In the genomic region with DNA sequence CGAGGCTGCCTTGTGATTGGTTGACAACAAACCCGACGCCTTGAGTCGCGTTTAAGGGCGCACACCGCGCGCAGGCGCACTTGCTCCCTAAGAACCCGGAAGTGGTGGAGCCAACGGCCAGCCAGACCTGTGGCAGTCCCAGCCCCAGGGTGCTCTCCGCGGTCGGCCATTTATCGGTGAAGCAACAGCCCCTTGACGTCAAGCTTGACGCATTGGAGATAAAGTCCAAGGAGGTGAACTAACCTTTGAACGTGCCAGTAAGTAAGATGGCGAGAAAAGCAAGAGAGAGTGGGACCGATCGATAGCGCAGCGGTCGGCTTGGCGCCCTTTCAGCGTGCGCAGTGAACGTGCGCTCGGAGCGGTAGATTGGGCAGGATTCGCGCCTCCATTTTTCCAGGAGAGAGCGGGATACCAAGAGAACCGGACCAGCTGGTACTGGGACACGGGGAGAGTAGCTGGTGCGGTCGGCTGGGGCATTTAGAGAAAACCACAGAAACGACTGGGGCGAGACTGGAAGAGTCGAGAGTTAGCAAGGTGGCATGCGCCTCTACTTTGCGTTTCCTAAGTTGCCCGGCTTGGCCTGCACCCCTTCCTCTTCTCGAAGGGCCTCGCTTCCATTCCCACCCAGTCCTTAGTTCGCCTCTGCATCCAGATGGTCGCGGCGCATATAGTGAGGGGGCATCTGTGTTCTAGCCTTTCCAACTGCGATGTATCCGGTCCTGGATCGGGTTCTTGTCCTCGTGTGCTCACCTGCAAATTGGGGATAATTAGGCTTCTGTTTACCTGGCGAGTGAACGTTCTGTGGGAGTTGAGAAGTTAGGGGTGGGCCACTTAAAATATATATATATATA, we compare ENCODE assay signal across 8 cellular contexts. TPM values are rescaled to one million over a fixed set of nuclear protein-coding genes. Genes with fewer than 3 reads are reported as not detected.
DNase-seq lines count a peak whose midpoint lies in the region; ATAC-seq, FAIRE-seq and TF ChIP-seq lines count a peak whose summit lies in the region.

A gene (plus strand): TSS at position 364 of the 851 bp plus-strand sequence. CDS start 2,908 bp downstream, outside the sequence.

- H3K27ac ChIP-seq in IMR-90 (ENCODE audit: insufficient read depth, low read length) = peak within 1 kb of the TSS; percentile 83

- H3K4ac ChIP-seq in IMR-90 (ENCODE audit: low read depth, low read length) = peak within 1 kb of the TSS; percentile 94

- TF ChIP-seq CTCF in D721Med (IDR thresholded peaks at IDR 0.05; ENCODE audit: insufficient read depth, missing control alignments) (no peak), IMR-90 (conservative IDR thresholded peaks at IDR 0.05; ENCODE audit: low read depth, low read length) (no peak), epithelial cell of esophagus (IDR thresholded peaks at IDR 0.05; ENCODE audit: insufficient read depth, low read depth, low read length, missing control alignments) (no peak)

- H2BK20ac ChIP-seq in IMR-90 (ENCODE audit: low read depth, low read length) = no peak within 1 kb of the TSS

- ATAC-seq in GM21528 (IDR thresholded peaks at IDR 0.05; ENCODE audit: low FRiP score, unreplicated experiment) (peak; percentile 96), IMR-90 (ENCODE audit: low read depth) (peak; percentile 97)

- H3K4me1 ChIP-seq in IMR-90 (ENCODE audit: control insufficient read depth, insufficient read depth, low read length) (peaks cover 2% of the 10 kb centered on the region; the same call in 1 of the 2 replicates), mononuclear cell (ENCODE audit: insufficient read depth, low read length) (peaks cover 24% of the 10 kb centered on the region)

- TF ChIP-seq POLR2A in IMR-90 (IDR thresholded peaks at IDR 0.05; ENCODE audit: low read depth, low read length) = no peak; the same call in 1 of the 2 replicates

- dilution Hi-C loops in IMR-90 (cut with HindIII; ENCODE audit: low sequenced_read_pairs, unreplicated experiment) = no loop called here

- H3K9me3 ChIP-seq in IMR-90 (ENCODE audit: control insufficient read depth, insufficient read depth, low read length) (no peaks in the 10 kb centered on the region), mononuclear cell (ENCODE audit: low read depth, low read length) (no peaks in the 10 kb centered on the region)

- H4K20me1 ChIP-seq in IMR-90 (ENCODE audit: insufficient read depth, low read length) = no peaks in the 10 kb centered on the region

- peak within 1 kb of the TSS; percentile 98 for H3K14ac ChIP-seq in IMR-90 (replicated peaks; ENCODE audit: low read depth, low read length)

- H2BK15ac ChIP-seq in IMR-90 (ENCODE audit: low read depth, low read length) = no peak within 1 kb of the TSS

- BruUV-seq in IMR-90 (replicated peaks; lab: Mats Ljungman, UMichigan) = TSS peak; percentile 50

- H3K9ac ChIP-seq in IMR-90 (ENCODE audit: low read depth, low read length) = peak within 1 kb of the TSS; percentile 92

- in situ Hi-C loops in IMR-90 (cut with MboI; ENCODE audit: low sequenced_read_pairs) = loop anchor here (25.0 kb wide), 1 partner anchor 970 kb away; a partner anchor contains a TSS

- peak within 1 kb of the TSS; percentile 98 for H2AK9ac ChIP-seq in IMR-90 (replicated peaks; ENCODE audit: low read depth, low read length, poor library complexity)

- 1% methylated on average over 20 of the region's 57 CpGs; no CpG with 5 or more reads in 1 of the 2 experiments for WGBS in IMR-90 (ENCODE audit: extremely low coverage in 2 of 2, insufficient read length in 1 of 2), 2 experiments

- H3K4me3 ChIP-seq in IMR-90 (ENCODE audit: insufficient read depth, low read depth, low read length) (peak within 1 kb of the TSS; percentile 67), epithelial cell of esophagus (ENCODE audit: low read length) (peak within 1 kb of the TSS; percentile 96), mononuclear cell (ENCODE audit: low read length) (peak within 1 kb of the TSS; percentile 92)

- H2AK5ac ChIP-seq in IMR-90 (ENCODE audit: low read depth, low read length) = peak within 1 kb of the TSS; percentile 85

- peaks cover 18% of the 10 kb centered on the region for H3K36me3 ChIP-seq in IMR-90 (ENCODE audit: control insufficient read depth, insufficient read depth, low read length)

- H3K18ac ChIP-seq in IMR-90 (ENCODE audit: low read depth, low read length) = peak within 1 kb of the TSS; percentile 20

- peak within 1 kb of the TSS; percentile 65 for H2BK120ac ChIP-seq in IMR-90 (ENCODE audit: low read depth, low read length)

- peak within 1 kb of the TSS; percentile 57 to 97 for H4K8ac ChIP-seq in IMR-90 (ENCODE audit: low read depth in 2 of 2, low read length in 2 of 2)

- peaks cover 15% of the 10 kb centered on the region for H3K9me1 ChIP-seq in IMR-90 (ENCODE audit: insufficient read depth, low read length)

- no peaks in the 10 kb centered on the region for H3K27me3 ChIP-seq in IMR-90 (ENCODE audit: control insufficient read depth, insufficient read depth, low read length)
- no peaks in the 10 kb centered on the region for H3K27me3 ChIP-seq in mononuclear cell (ENCODE audit: insufficient read depth, low read length)

- peaks cover 47 to 64% of the 10 kb centered on the region in 2 experiments for H3K79me1 ChIP-seq in IMR-90 (ENCODE audit: low read depth in 1 of 2, low read length in 2 of 2)

- peak within 1 kb of the TSS; percentile 93 for H3K23ac ChIP-seq in IMR-90 (ENCODE audit: low read depth, low read length)

- peak within 1 kb of the TSS; percentile 82 for H3K56ac ChIP-seq in IMR-90 (ENCODE audit: extremely low read depth, insufficient read depth, low read length)

- TF ChIP-seq RAD21 in IMR-90 (IDR thresholded peaks at IDR 0.05; ENCODE audit: low read length) = no peak

- peak within 1 kb of the TSS; percentile 90 for H3K4me2 ChIP-seq in IMR-90 (ENCODE audit: low read depth, low read length)

- H4K5ac ChIP-seq in IMR-90 (ENCODE audit: low read depth, low read length) = peak within 1 kb of the TSS; percentile 57

- FAIRE-seq in D721Med (lab: Jason Lieb, UNC) = no peak

- peak within 1 kb of the TSS; percentile 89 for H4K91ac ChIP-seq in IMR-90 (ENCODE audit: insufficient read depth, low read depth, low read length)

- intact Hi-C loops in IMR-90 (cut with micrococcal nuclease) = loop anchor here (2.0 kb wide), 1 partner anchor 76 kb away; a partner anchor contains a TSS

- DNase-seq in D721Med (ENCODE audit: insufficient read length, low spot score) (peak; percentile 97), IMR-90 (peak; percentile 100), OCI-M1 (lab: John Stamatoyannopoulos, UW) (peak; percentile 99), activated T-cell treated with anti-CD3 and anti-CD28 coated beads for 24 hours (ENCODE audit: low read depth) (peak; percentile 99), epithelial cell of esophagus (ENCODE audit: low read depth) (peak; percentile 100)
- DNase-seq in stimulated activated CD8-positive, alpha-beta memory T cell treated with anti-CD3 and anti-CD28 coated beads, Interleukin-4, amount 100 ng/mL, for 24 hours (ENCODE audit: low read depth) = peak; percentile 100

- H2BK5ac ChIP-seq in IMR-90 (ENCODE audit: low read depth, low read length, poor library complexity, severe bottlenecking) = peak within 1 kb of the TSS; percentile 81

- POLR2A ChIA-PET in IMR-90 (lab: Charles Lee; ENCODE audit: unreplicated experiment) = interaction anchor here (0.9 to 1.0 kb wide), 3 partner anchors 29 to 51 kb away, joined by 3 read pairs; no protein-coding TSS in a partner anchor

- H2AFZ ChIP-seq in IMR-90 (replicated peaks; ENCODE audit: low read length, poor library complexity) = peak within 1 kb of the TSS; percentile 96

- CTCF ChIA-PET in IMR-90 (lab: Yijun Ruan, JAX) = interaction anchor here (1.2 kb wide), 1 partner anchor 49 kb away, joined by 3 read pairs; no protein-coding TSS in a partner anchor

TF ChIP-seq in IMR-90, 13 proteins besides CTCF, POLR2A, EP300 and RAD21:
- peak; percentile 81 for TF ChIP-seq MXI1 (IDR thresholded peaks at IDR 0.05; ENCODE audit: borderline replicate concordance, low read depth, low read length)
- no peak for TF ChIP-seq RFX5 (IDR thresholded peaks at IDR 0.05; ENCODE audit: low read depth, low read length)
- TF ChIP-seq NFE2L2 (IDR thresholded peaks at IDR 0.05; ENCODE audit: low read depth, low read length) = no peak; the same call in 1 of the 2 replicates
- peak; percentile 31; the same call in 1 of the 2 replicates for TF ChIP-seq FOS (IDR thresholded peaks at IDR 0.05; ENCODE audit: low read depth, low read length)
- TF ChIP-seq CHD1 (IDR thresholded peaks at IDR 0.05; ENCODE audit: low read depth, low read length) = peak; percentile 6; the same call in 1 of the 2 replicates
- peak; percentile 100 for TF ChIP-seq CEBPB (IDR thresholded peaks at IDR 0.05; ENCODE audit: low read depth, low read length)
- peak; percentile 99 for TF ChIP-seq BHLHE40 (IDR thresholded peaks at IDR 0.05; ENCODE audit: low read depth, low read length)
- TF ChIP-seq, protein P1, sequence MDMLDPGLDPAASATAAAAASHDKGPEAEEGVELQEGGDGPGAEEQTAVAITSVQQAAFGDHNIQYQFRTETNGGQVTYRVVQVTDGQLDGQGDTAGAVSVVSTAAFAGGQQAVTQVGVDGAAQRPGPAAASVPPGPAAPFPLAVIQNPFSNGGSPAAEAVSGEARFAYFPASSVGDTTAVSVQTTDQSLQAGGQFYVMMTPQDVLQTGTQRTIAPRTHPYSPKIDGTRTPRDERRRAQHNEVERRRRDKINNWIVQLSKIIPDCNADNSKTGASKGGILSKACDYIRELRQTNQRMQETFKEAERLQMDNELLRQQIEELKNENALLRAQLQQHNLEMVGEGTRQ (IDR thresholded peaks at IDR 0.05; ENCODE audit: low read depth, low read length) = no peak
- TF ChIP-seq SMC3 (IDR thresholded peaks at IDR 0.05; ENCODE audit: low read depth, low read length) = no peak
TF ChIP-seq in IMR-90: peak in this region for 5.

RNA-seq across cellular contexts. Expression of the gene that starts here (rescaled TPM):
- total RNA-seq in IMR-90 (2012; rRNA removed) (86.4 and 105 TPM in 2 replicates), mononuclear cell (32.6 TPM)
- polyA plus RNA-seq in IMR-90 (2012; rRNA removed) = 48.8 and 49.5 TPM in 2 replicates
- polyA plus RNA-seq in IMR-90 (2012; cell fraction: cytosol; rRNA removed) = 24.3 and 40.6 TPM in 2 replicates
- 28.6 and 46.9 TPM in 2 replicates for polyA plus RNA-seq in IMR-90 (2012; cell fraction: nucleus; rRNA removed; ENCODE audit: low replicate concordance)

Comparison
In these comparisons a context has a peak if more than half of its experiments do, and no peak if none do; other contexts are left out.
1. Peak in every context shown above with its lines: DNase-seq, ATAC-seq, H3K4me3 ChIP-seq and H3K27ac ChIP-seq.